ENCODE assay signal across 9 cellular contexts in genomic region chr10:62049815-62050626, GRCh38.
DNase-seq lines count a peak whose midpoint lies in the region; ATAC-seq, FAIRE-seq and TF ChIP-seq lines count a peak whose summit lies in the region.
"Had no signal": no experiment of that assay in that cellular context is flagged by ENCODE, and none has a peak within 500 bp of the region (broad histone marks: within the 10 kb centered on the region; RNA-seq: fewer than 3 reads in every experiment).

No MANE protein-coding gene starts in this region.

- H3K9me3 ChIP-seq in heart right ventricle, result no peaks in the 10 kb centered on the region
- no peaks in the 10 kb centered on the region for H3K9me3 ChIP-seq in mucosa of descending colon

- 9 to 23% methylated on average over 3 of the region's 3 CpGs for WGBS in heart right ventricle, 2 donors
- WGBS in urinary bladder, result 7% methylated on average over 3 of the region's 3 CpGs

- no peak for TF ChIP-seq CTCF in heart right ventricle (IDR thresholded peaks at IDR 0.05)
- no peak for TF ChIP-seq CTCF in cardiac fibroblast (IDR thresholded peaks at IDR 0.05; ENCODE audit: low read depth, low read length)
- TF ChIP-seq CTCF in mucosa of descending colon (IDR thresholded peaks at IDR 0.05), result no peak

- ATAC-seq in heart right ventricle (peak in 2 of 8 donors; percentile 4 to 19), left cardiac atrium (no peak), mucosa of descending colon (no peak), HG03432 (IDR thresholded peaks at IDR 0.05; ENCODE audit: unreplicated experiment) (no peak)

- intact Hi-C loops in heart right ventricle (cut with DNase I), result loop anchor here in 8 of 10 donors (2.0 to 10.0 kb wide), 6 partner anchors 32 to 148 kb away; partner anchors contain the start of gene ARID5B (in 3 of the 8)
- intact Hi-C loops in left cardiac atrium (cut with DNase I), result loop anchor here in 1 of 2 donors (2.0 kb wide), 1 partner anchor 33 kb away; no protein-coding TSS in a partner anchor
- intact Hi-C loops in mucosa of descending colon (cut with DNase I, micrococcal nuclease), result no loop called here

- FAIRE-seq in GM12892 (lab: Jason Lieb, UNC), result no peak
- FAIRE-seq: G401.6 had no signal

- H3K4me1 ChIP-seq in heart right ventricle (peaks cover 16 to 91% (median 76%) of the 10 kb centered on the region in 9 donors), mucosa of descending colon (ENCODE audit: low read depth) (peaks cover 44% of the 10 kb centered on the region), urinary bladder (ENCODE audit: insufficient read depth) (peaks cover 5% of the 10 kb centered on the region)

- H3K36me3 ChIP-seq in heart right ventricle (peaks cover 0 to 38% (median 14%) of the 10 kb centered on the region in 9 donors), mucosa of descending colon (ENCODE audit: low read depth) (no peaks in the 10 kb centered on the region), urinary bladder (ENCODE audit: insufficient read depth) (peaks cover 3% of the 10 kb centered on the region)

- peak overlapping the region; percentile 37 to 68 (median 58) for H3K4me3 ChIP-seq in heart right ventricle
- peak overlapping the region; percentile 67 to 71 for H3K4me3 ChIP-seq in cardiac fibroblast (replicated peaks in 1 of 2; ENCODE audit: low read depth in 2 of 2, low read length in 2 of 2)
- peak overlapping the region; percentile 12 for H3K4me3 ChIP-seq in mucosa of descending colon
- H3K4me3 ChIP-seq in urinary bladder (ENCODE audit: low read depth, low read length), result peak overlapping the region; percentile 42

- DNase-seq in heart right ventricle (no peak), left cardiac atrium (no peak), cardiac fibroblast (ENCODE audit: low read depth in 2 of 2) (peak; percentile 43 to 47), mucosa of descending colon (no peak), GM12892 (ENCODE audit: insufficient read length) (no peak), amygdala (lab: John Stamatoyannopoulos, UW) (no peak)

- TF ChIP-seq POLR2A in GM12892 (IDR thresholded peaks at IDR 0.05; ENCODE audit: low read depth, low read length), result no peak

- H3K27ac ChIP-seq in heart right ventricle (peak overlapping the region; percentile 88 to 98 (median 94)), urinary bladder (ENCODE audit: low read depth) (peak overlapping the region; percentile 80)

- no peaks in the 10 kb centered on the region for H3K27me3 ChIP-seq in heart right ventricle

Comparison
In these comparisons a context has a peak if more than half of its experiments do, and no peak if none do; other contexts are left out.
1. DNase-seq: peak in cardiac fibroblast (2 of 2); none in heart right ventricle (0 of 2), left cardiac atrium (single experiment), mucosa of descending colon (0 of 3), GM12892 (single experiment) and amygdala (0 of 56).
2. H3K4me3 ChIP-seq: peak in every context shown above with its lines; median percentile 69 in cardiac fibroblast; 58 in heart right ventricle; 42 in urinary bladder; 12 in mucosa of descending colon.
3. intact Hi-C loops: an anchor here in heart right ventricle (2.0 to 10.0 kb wide); none called in mucosa of descending colon.